ENCODE assay signal across 2 cellular contexts in genomic region chr10:5545426-5545777, GRCh38.
TF ChIP-seq lines count a peak whose summit lies in the region.

No MANE protein-coding gene starts in this region.

TF ChIP-seq in HEK293, 187 proteins besides CTCF, POLR2A, EP300 and RAD21 (continued from another document):
- TF ChIP-seq, protein P1, sequence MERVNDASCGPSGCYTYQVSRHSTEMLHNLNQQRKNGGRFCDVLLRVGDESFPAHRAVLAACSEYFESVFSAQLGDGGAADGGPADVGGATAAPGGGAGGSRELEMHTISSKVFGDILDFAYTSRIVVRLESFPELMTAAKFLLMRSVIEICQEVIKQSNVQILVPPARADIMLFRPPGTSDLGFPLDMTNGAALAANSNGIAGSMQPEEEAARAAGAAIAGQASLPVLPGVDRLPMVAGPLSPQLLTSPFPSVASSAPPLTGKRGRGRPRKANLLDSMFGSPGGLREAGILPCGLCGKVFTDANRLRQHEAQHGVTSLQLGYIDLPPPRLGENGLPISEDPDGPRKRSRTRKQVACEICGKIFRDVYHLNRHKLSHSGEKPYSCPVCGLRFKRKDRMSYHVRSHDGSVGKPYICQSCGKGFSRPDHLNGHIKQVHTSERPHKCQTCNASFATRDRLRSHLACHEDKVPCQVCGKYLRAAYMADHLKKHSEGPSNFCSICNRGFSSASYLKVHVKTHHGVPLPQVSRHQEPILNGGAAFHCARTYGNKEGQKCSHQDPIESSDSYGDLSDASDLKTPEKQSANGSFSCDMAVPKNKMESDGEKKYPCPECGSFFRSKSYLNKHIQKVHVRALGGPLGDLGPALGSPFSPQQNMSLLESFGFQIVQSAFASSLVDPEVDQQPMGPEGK (tag by site-specific recombination; IDR thresholded peaks at IDR 0.05): no peak
- TF ChIP-seq ZBTB49 (tag by site-specific recombination; IDR thresholded peaks at IDR 0.05; ENCODE audit: low read depth): no peak
- no peak for TF ChIP-seq ZFP69B (tag by site-specific recombination; IDR thresholded peaks at IDR 0.05)
- TF ChIP-seq, protein P2, sequence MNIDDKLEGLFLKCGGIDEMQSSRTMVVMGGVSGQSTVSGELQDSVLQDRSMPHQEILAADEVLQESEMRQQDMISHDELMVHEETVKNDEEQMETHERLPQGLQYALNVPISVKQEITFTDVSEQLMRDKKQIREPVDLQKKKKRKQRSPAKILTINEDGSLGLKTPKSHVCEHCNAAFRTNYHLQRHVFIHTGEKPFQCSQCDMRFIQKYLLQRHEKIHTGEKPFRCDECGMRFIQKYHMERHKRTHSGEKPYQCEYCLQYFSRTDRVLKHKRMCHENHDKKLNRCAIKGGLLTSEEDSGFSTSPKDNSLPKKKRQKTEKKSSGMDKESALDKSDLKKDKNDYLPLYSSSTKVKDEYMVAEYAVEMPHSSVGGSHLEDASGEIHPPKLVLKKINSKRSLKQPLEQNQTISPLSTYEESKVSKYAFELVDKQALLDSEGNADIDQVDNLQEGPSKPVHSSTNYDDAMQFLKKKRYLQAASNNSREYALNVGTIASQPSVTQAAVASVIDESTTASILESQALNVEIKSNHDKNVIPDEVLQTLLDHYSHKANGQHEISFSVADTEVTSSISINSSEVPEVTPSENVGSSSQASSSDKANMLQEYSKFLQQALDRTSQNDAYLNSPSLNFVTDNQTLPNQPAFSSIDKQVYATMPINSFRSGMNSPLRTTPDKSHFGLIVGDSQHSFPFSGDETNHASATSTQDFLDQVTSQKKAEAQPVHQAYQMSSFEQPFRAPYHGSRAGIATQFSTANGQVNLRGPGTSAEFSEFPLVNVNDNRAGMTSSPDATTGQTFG (tag by site-specific recombination; IDR thresholded peaks at IDR 0.05; ENCODE audit: borderline replicate concordance): no peak
- TF ChIP-seq, protein P3, sequence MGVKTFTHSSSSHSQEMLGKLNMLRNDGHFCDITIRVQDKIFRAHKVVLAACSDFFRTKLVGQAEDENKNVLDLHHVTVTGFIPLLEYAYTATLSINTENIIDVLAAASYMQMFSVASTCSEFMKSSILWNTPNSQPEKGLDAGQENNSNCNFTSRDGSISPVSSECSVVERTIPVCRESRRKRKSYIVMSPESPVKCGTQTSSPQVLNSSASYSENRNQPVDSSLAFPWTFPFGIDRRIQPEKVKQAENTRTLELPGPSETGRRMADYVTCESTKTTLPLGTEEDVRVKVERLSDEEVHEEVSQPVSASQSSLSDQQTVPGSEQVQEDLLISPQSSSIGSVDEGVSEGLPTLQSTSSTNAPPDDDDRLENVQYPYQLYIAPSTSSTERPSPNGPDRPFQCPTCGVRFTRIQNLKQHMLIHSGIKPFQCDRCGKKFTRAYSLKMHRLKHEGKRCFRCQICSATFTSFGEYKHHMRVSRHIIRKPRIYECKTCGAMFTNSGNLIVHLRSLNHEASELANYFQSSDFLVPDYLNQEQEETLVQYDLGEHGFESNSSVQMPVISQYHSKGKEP (tag by site-specific recombination; IDR thresholded peaks at IDR 0.05): no peak
- TF ChIP-seq ZNF221 (tag by site-specific recombination; IDR thresholded peaks at IDR 0.05; ENCODE audit: borderline replicate concordance): no peak
- TF ChIP-seq ZNF791 (tag by site-specific recombination; IDR thresholded peaks at IDR 0.05): no peak
- TF ChIP-seq ZNF658 (tag by site-specific recombination; IDR thresholded peaks at IDR 0.05): no peak
- no peak for TF ChIP-seq ZNF654 (tag by site-specific recombination; IDR thresholded peaks at IDR 0.05; ENCODE audit: low read depth)
- no peak for TF ChIP-seq YY2 (tag by site-specific recombination; IDR thresholded peaks at IDR 0.05)
- TF ChIP-seq ZNF660 (tag by site-specific recombination; IDR thresholded peaks at IDR 0.05): no peak
- TF ChIP-seq ZNF169 (tag by site-specific recombination; IDR thresholded peaks at IDR 0.05): no peak
- TF ChIP-seq GLIS1 (tag by site-specific recombination; IDR thresholded peaks at IDR 0.05): no peak
- no peak for TF ChIP-seq GLIS2 (tag by site-specific recombination; IDR thresholded peaks at IDR 0.05)
- no peak for TF ChIP-seq ZNF341 (tag by site-specific recombination; IDR thresholded peaks at IDR 0.05; ENCODE audit: low read depth)
- no peak for TF ChIP-seq ZNF121 (tag by site-specific recombination; IDR thresholded peaks at IDR 0.05)

TF ChIP-seq in K562, 482 proteins besides CTCF, POLR2A, EP300 and RAD21 (continued from another document):
- TF ChIP-seq BCOR (IDR thresholded peaks at IDR 0.05): peak; percentile 75
- TF ChIP-seq RBM25 (IDR thresholded peaks at IDR 0.05; ENCODE audit: low read depth, low read length, severe bottlenecking): peak; percentile 75
TF ChIP-seq in K562: peak in this region for 3.
